ENCODE assay signal across 8 cellular contexts in genomic region chr15:59437777-59438574, GRCh38. TPM values are rescaled to one million over a fixed set of nuclear protein-coding genes. Genes with fewer than 3 reads are reported as not detected.
DNase-seq lines count a peak whose midpoint lies in the region; ATAC-seq and TF ChIP-seq lines count a peak whose summit lies in the region.

Gene FAM81A (plus strand): TSS chr15:59438186. CDS start chr15:59458627, 20,441 bp downstream.

- in situ Hi-C loops in astrocyte of the spinal cord (cut with HindIII; ENCODE audit: low sequenced_read_pairs), result no loop called here

- peak; percentile 74 for DNase-seq in ELR (ENCODE audit: low read depth)
- DNase-seq in HuH-7 (ENCODE audit: low spot score), result peak; percentile 86
- DNase-seq in SJSA1 (ENCODE audit: low read depth in 1 of 2, low spot score in 2 of 2), result peak; percentile 64 to 79
- peak; percentile 56 for DNase-seq in astrocyte of the spinal cord (ENCODE audit: low read depth, low spot score)
- peak in 49 of 51 donors; percentile 16 to 89 (median 74) for DNase-seq in hypothalamus (lab: John Stamatoyannopoulos, UW)
- DNase-seq in retina, result peak; percentile 88
- DNase-seq in GF-D8 (lab: John Stamatoyannopoulos, UW), result no peak

- no peak for TF ChIP-seq CTCF in astrocyte of the spinal cord (IDR thresholded peaks at IDR 0.05; ENCODE audit: low read depth, low read length)

- peak within 1 kb of the TSS; percentile 44 for H3K4me3 ChIP-seq in SJSA1
- H3K4me3 ChIP-seq in astrocyte of the spinal cord (ENCODE audit: low read depth, low read length), result peak within 1 kb of the TSS; percentile 48

- peaks cover 33% of the 10 kb centered on the region for H3K27me3 ChIP-seq in SJSA1 (replicated peaks)

- peaks cover 18% of the 10 kb centered on the region for H3K4me1 ChIP-seq in SJSA1 (replicated peaks)

- H3K27ac ChIP-seq in SJSA1, result no peak within 1 kb of the TSS

- ATAC-seq in GM21576 (IDR thresholded peaks at IDR 0.05; ENCODE audit: unreplicated experiment), result peak; percentile 60

- H3K9me3 ChIP-seq in SJSA1 (replicated peaks), result no peaks in the 10 kb centered on the region

- no peaks in the 10 kb centered on the region for H3K36me3 ChIP-seq in SJSA1

RNA-seq across cellular contexts. Expression of gene FAM81A, which starts in this region (rescaled TPM):
- total RNA-seq in SJSA1 (2014; rRNA removed; shearing (Covaris generic)), result 1.6 and 2.8 TPM in 2 replicates
